1 cellular context compared by ENCODE assay signal in genomic region chr19:18941628-18942354, GRCh38.
A peak's percentile ranks its signal among the peaks of the same experiment; 100 is the strongest.
TF ChIP-seq lines count a peak whose summit lies in the region.

No MANE protein-coding gene starts in this region.

TF ChIP-seq in H1, 55 proteins besides CTCF, POLR2A, EP300 and RAD21:
- TF ChIP-seq NANOG (IDR thresholded peaks at IDR 0.05; ENCODE audit: insufficient read depth, low read depth, low read length, poor library complexity, severe bottlenecking) (no peak), KDM4A (IDR thresholded peaks at IDR 0.05; ENCODE audit: low read depth, low read length, severe bottlenecking) (no peak), SIN3A (conservative IDR thresholded peaks at IDR 0.05 in 1 of 2, IDR thresholded peaks at IDR 0.05 in 1 of 2; ENCODE audit: low read depth in 1 of 2, low read length in 2 of 2) (0 out of 4 replicates have a peak, but pooled peaks of 1 of the 2 experiments have one; percentile 11), ASH2L (IDR thresholded peaks at IDR 0.05; ENCODE audit: low read length) (no peak), GTF2F1 (IDR thresholded peaks at IDR 0.05; ENCODE audit: borderline replicate concordance, low read depth, low read length) (no peak)
